9 cellular contexts compared by ENCODE assay signal in genomic region chr7:15199482-15199881, GRCh38.
DNase-seq lines count a peak whose midpoint lies in the region; ATAC-seq and TF ChIP-seq lines count a peak whose summit lies in the region.
"Had no signal": no experiment of that assay in that cellular context is flagged by ENCODE, and none has a peak within 500 bp of the region (broad histone marks: within the 10 kb centered on the region; RNA-seq: fewer than 3 reads in every experiment).

No MANE protein-coding gene starts in this region.

- CTCF ChIA-PET in RWPE1 (lab: Yijun Ruan, JAX) = interaction anchor here (0.5 kb wide), 1 partner anchor 508 kb away, joined by 3 read pairs; no protein-coding TSS in a partner anchor

- 79 to 81% methylated on average over 1 of the region's 1 CpG for WGBS in sigmoid colon, 2 donors

- peaks cover 3% of the 10 kb centered on the region for H3K36me3 Mint-ChIP-seq in effector memory CD8-positive, alpha-beta T cell (ENCODE audit: insufficient read depth)

- no peak for TF ChIP-seq POLR2A in sigmoid colon (IDR thresholded peaks at IDR 0.05)

- no peaks in the 10 kb centered on the region for H3K27me3 ChIP-seq in sigmoid colon

- DNase-seq in ACHN = peak; percentile 41
- no peak for DNase-seq in GM20000 (ENCODE audit: low spot score)
- no peak for DNase-seq in RWPE1 (ENCODE audit: low spot score)
- DNase-seq in fibroblast of villous mesenchyme (ENCODE audit: low read depth) = no peak
- DNase-seq in GOT3 (lab: John Stamatoyannopoulos, UW) = no peak
- DNase-seq in effector memory CD8-positive, alpha-beta T cell = no peak
- no peak for DNase-seq in sigmoid colon
- no peak for DNase-seq in HK-2 (ENCODE audit: unreplicated experiment)
- DNase-seq: effector CD4-positive, alpha-beta T cell had no signal

- H3K9me3 ChIP-seq in sigmoid colon = no peaks in the 10 kb centered on the region

- H3K4me3 ChIP-seq in fibroblast of villous mesenchyme (ENCODE audit: low read depth, low read length) (no peak overlapping the region), sigmoid colon (no peak overlapping the region)

- H3K27ac ChIP-seq in RWPE1 (no peak overlapping the region), sigmoid colon (no peak overlapping the region)

- in situ Hi-C loops in ACHN (cut with HindIII; ENCODE audit: low pct_ligation_motif_present, low pct_unique_long_range_greater_than_20kb, low sequenced_read_pairs) = no loop called here

- TF ChIP-seq EP300 in sigmoid colon (IDR thresholded peaks at IDR 0.05) = no peak

- H3K4me3 Mint-ChIP-seq in effector memory CD8-positive, alpha-beta T cell = no peak overlapping the region

- ATAC-seq in effector memory CD8-positive, alpha-beta T cell (replicated peaks) = no peak

- TF ChIP-seq CTCF in GM20000 (IDR thresholded peaks at IDR 0.05; ENCODE audit: extremely low read depth, missing control alignments) (peak; percentile 10), RWPE1 (conservative IDR thresholded peaks at IDR 0.05; ENCODE audit: low read depth) (peak; percentile 20; the same call in 1 of the 2 replicates), fibroblast of villous mesenchyme (IDR thresholded peaks at IDR 0.05; ENCODE audit: insufficient read depth, low read depth, low read length) (peak; percentile 28), sigmoid colon (IDR thresholded peaks at IDR 0.05) (no peak)

- H3K9me3 Mint-ChIP-seq in effector memory CD8-positive, alpha-beta T cell = peaks cover 5 to 15% of the 10 kb centered on the region in 2 donors

- intact Hi-C loops in sigmoid colon (cut with DNase I) = no loop called here

- peaks cover 0 to 7% (median 0%) of the 10 kb centered on the region in 4 donors for H3K4me1 ChIP-seq in sigmoid colon

- no peak overlapping the region for H3K27ac Mint-ChIP-seq in effector memory CD8-positive, alpha-beta T cell

- no peaks in the 10 kb centered on the region for H3K27me3 Mint-ChIP-seq in effector memory CD8-positive, alpha-beta T cell

- POLR2A ChIA-PET in RWPE1 (lab: Yijun Ruan, JAX; ENCODE audit: low non-redundant PET) = no interaction called here

- no peaks in the 10 kb centered on the region for H3K36me3 ChIP-seq in sigmoid colon

- no peaks in the 10 kb centered on the region for H3K4me1 Mint-ChIP-seq in effector memory CD8-positive, alpha-beta T cell (ENCODE audit: low read depth in 2 of 2)

Comparison
In these comparisons a context has a peak if more than half of its experiments do, and no peak if none do; other contexts are left out.
1. CTCF ChIP-seq: peak in GM20000 (single experiment), RWPE1 (single experiment) and fibroblast of villous mesenchyme (single experiment); none in sigmoid colon (0 of 4).